ENCODE assay signal across 15 cellular contexts in genomic region chr2:27509326-27509725, GRCh38. TPM values are rescaled to one million over a fixed set of nuclear protein-coding genes. Genes with fewer than 3 reads are reported as not detected.
DNase-seq lines count a peak whose midpoint lies in the region; ATAC-seq lines count a peak whose summit lies in the region.
"Had no signal": no experiment of that assay in that cellular context is flagged by ENCODE, and none has a peak within 500 bp of the region (broad histone marks: within the 10 kb centered on the region; RNA-seq: fewer than 3 reads in every experiment).

No MANE protein-coding gene starts in this region.

- H3K36me3 ChIP-seq in adipocyte (ENCODE audit: control insufficient read depth, insufficient read depth, low read length, severe bottlenecking): no peaks in the 10 kb centered on the region

- H3K27me3 Mint-ChIP-seq in natural killer cell treated with Interleukin-12 subunit alpha and Interleukin-12 subunit beta and Interleukin-15 and Interleukin-18, amount 100 ng/mL, for 72 hours: peaks cover 9 to 13% of the 10 kb centered on the region in 2 donors
- H3K27me3 Mint-ChIP-seq: stimulated activated naive CD8-positive, alpha-beta T cell treated with anti-CD3 and anti-CD28 coated beads, Interleukin-15, amount 100 ng/mL, for 72 hours had no signal

- no peaks in the 10 kb centered on the region for H3K27me3 ChIP-seq in adipocyte (replicated peaks; ENCODE audit: control insufficient read depth, insufficient read depth, low read length)

- H3K36me3 Mint-ChIP-seq in natural killer cell treated with Interleukin-12 subunit alpha and Interleukin-12 subunit beta and Interleukin-15 and Interleukin-18, amount 100 ng/mL, for 72 hours: no peaks in the 10 kb centered on the region

- no peak for ATAC-seq in natural killer cell treated with Interleukin-12 subunit alpha and Interleukin-12 subunit beta and Interleukin-15 and Interleukin-18, amount 100 ng/mL, for 72 hours
- ATAC-seq: Right ventricle myocardium inferior; stimulated activated naive CD8-positive, alpha-beta T cell treated with anti-CD3 and anti-CD28 coated beads, Interleukin-15, amount 100 ng/mL, for 72 hours had no signal

- peak; percentile 87 for DNase-seq in Daoy (ENCODE audit: low read depth)
- peak; percentile 35 for DNase-seq in NCI-H1105 treated with DMSO at 0.1 percent for 48 hours (lab: John Stamatoyannopoulos, UW)
- peak; percentile 34 for DNase-seq in adipocyte (ENCODE audit: low read depth)
- DNase-seq in iris pigment epithelial cell (ENCODE audit: low read depth): peak; percentile 66
- no peak for DNase-seq in natural killer cell treated with Interleukin-12 subunit alpha and Interleukin-12 subunit beta and Interleukin-15 and Interleukin-18, amount 100 ng/mL, for 72 hours (ENCODE audit: low spot score)
- no peak for DNase-seq in AG08395 (ENCODE audit: low spot score)
- no peak for DNase-seq in Kasumi-1 (lab: John Stamatoyannopoulos, UW)
- no peak for DNase-seq in activated T-cell treated with anti-CD3 and anti-CD28 coated beads for 4 hours
- DNase-seq: activated CD8-positive, alpha-beta memory T cell treated with anti-CD3 and anti-CD28 coated beads for 24 hours; GF-D8; NCI-H748 treated with DMSO at 0.1 percent for 48 hours; stimulated activated naive CD8-positive, alpha-beta T cell treated with anti-CD3 and anti-CD28 coated beads, Interleukin-15, amount 100 ng/mL, for 72 hours had no signal

- H3K9me3 ChIP-seq in adipocyte (ENCODE audit: control insufficient read depth, low read length): no peaks in the 10 kb centered on the region

- no peaks in the 10 kb centered on the region for H3K4me1 Mint-ChIP-seq in natural killer cell treated with Interleukin-12 subunit alpha and Interleukin-12 subunit beta and Interleukin-15 and Interleukin-18, amount 100 ng/mL, for 72 hours (ENCODE audit: low read depth in 2 of 2)
- H3K4me1 Mint-ChIP-seq: nephron; stimulated activated naive CD8-positive, alpha-beta T cell treated with anti-CD3 and anti-CD28 coated beads, Interleukin-15, amount 100 ng/mL, for 72 hours had no signal

- H3K4me3 Mint-ChIP-seq in natural killer cell treated with Interleukin-12 subunit alpha and Interleukin-12 subunit beta and Interleukin-15 and Interleukin-18, amount 100 ng/mL, for 72 hours: no peak overlapping the region
- H3K4me3 Mint-ChIP-seq: nephron; stimulated activated naive CD8-positive, alpha-beta T cell treated with anti-CD3 and anti-CD28 coated beads, Interleukin-15, amount 100 ng/mL, for 72 hours had no signal

- H3K4me3 ChIP-seq in adipocyte (ENCODE audit: low read length): no peak overlapping the region

- H3K9me3 Mint-ChIP-seq in natural killer cell treated with Interleukin-12 subunit alpha and Interleukin-12 subunit beta and Interleukin-15 and Interleukin-18, amount 100 ng/mL, for 72 hours: no peaks in the 10 kb centered on the region
- H3K9me3 Mint-ChIP-seq: nephron; stimulated activated naive CD8-positive, alpha-beta T cell treated with anti-CD3 and anti-CD28 coated beads, Interleukin-15, amount 100 ng/mL, for 72 hours had no signal

- H3K4me1 ChIP-seq in adipocyte (ENCODE audit: control insufficient read depth, insufficient read depth, low read length): no peaks in the 10 kb centered on the region

- no peak overlapping the region for H3K27ac Mint-ChIP-seq in natural killer cell treated with Interleukin-12 subunit alpha and Interleukin-12 subunit beta and Interleukin-15 and Interleukin-18, amount 100 ng/mL, for 72 hours
- H3K27ac Mint-ChIP-seq: nephron had no signal

- no peak overlapping the region for H3K9ac ChIP-seq in adipocyte (ENCODE audit: low read length)

RNA-seq across cellular contexts. Expression of gene GCKR, which starts 12.7 kb away (rescaled TPM):
- 0.29 and 0.30 TPM in 2 replicates for total RNA-seq in Daoy (2014; rRNA removed; shearing (Covaris generic))
- not detected for total RNA-seq in natural killer cell treated with Interleukin-12 subunit alpha and Interleukin-12 subunit beta and Interleukin-15 and Interleukin-18, amount 100 ng/mL, for 72 hours
- total RNA-seq: cardiac septum, Right ventricle myocardium inferior had no signal

RNA-seq across cellular contexts. Expression of gene FNDC4, which starts 14.3 kb away (rescaled TPM):
- total RNA-seq in Daoy (2014; rRNA removed; shearing (Covaris generic)): 1.9 and 3.7 TPM in 2 replicates
- not detected for total RNA-seq in natural killer cell treated with Interleukin-12 subunit alpha and Interleukin-12 subunit beta and Interleukin-15 and Interleukin-18, amount 100 ng/mL, for 72 hours

RNA-seq across cellular contexts. Expression of gene IFT172, which starts 19.8 kb away (rescaled TPM):
- 21.1 and 30.1 TPM in 2 replicates for total RNA-seq in Daoy (2014; rRNA removed; shearing (Covaris generic))
- 10 to 100 TPM; 11.1 to 17.4 TPM for total RNA-seq in natural killer cell treated with Interleukin-12 subunit alpha and Interleukin-12 subunit beta and Interleukin-15 and Interleukin-18, amount 100 ng/mL, for 72 hours

Comparison
In these comparisons a context has a peak if more than half of its experiments do, and no peak if none do; other contexts are left out.
1. DNase-seq: peak in Daoy (single experiment), NCI-H1105 treated with DMSO at 0.1 percent for 48 hours (single experiment), adipocyte (single experiment) and iris pigment epithelial cell (single experiment); none in natural killer cell treated with Interleukin-12 subunit alpha and Interleukin-12 subunit beta and Interleukin-15 and Interleukin-18, amount 100 ng/mL, for 72 hours (single experiment), AG08395 (single experiment), Kasumi-1 (0 of 2) and activated T-cell treated with anti-CD3 and anti-CD28 coated beads for 4 hours (single experiment).